In the genomic region with DNA sequence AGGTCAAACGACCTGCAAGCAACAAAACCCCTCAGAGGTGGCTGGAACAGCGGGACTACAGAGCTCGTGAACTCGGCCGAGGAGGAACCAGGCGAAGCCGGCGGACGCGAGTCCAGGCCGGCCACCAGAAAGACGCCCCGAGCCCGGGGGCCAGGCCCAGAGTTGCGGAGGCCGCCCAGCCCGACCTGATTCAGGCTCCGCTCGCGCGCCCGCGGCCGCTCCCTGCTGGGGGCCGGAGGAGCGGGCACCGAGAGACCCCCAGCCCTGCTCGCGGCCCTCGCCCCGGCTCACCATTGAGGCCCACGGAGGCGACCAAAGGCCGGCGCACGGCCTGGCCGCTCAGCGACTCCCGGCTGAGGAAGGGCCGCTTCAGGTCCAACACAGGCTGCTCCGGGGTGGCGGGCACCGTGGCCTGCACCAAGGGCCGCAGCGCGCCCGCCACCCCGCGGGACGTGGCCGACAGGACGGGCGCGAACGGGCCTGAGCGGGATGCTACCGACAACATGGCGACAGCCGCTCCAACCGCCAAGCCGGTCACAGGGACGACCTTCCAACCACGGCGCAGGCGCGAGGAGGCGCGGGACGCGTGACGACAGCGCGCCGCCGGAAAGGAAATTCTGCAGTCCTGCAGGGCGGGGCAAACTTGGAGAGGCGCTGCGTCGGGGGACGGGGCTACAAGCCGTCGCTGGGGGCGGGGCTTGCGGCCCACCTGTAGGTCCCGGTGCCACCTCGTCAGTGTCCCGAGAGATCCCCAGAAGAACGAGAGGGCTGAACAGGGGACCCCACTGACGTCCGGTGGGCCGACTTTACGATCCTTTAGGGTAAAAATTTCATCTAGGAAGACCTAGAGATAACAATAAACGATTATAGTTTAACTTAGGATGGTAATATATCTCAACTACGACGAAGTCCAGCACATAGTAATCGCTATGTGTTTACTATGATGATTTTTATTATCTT, we compare ENCODE assay signal across 1 cellular context.
TF ChIP-seq lines count a peak whose summit lies in the region.

A gene (minus strand): TSS at position 538 of the 960 bp plus-strand sequence. CDS start 33 bp downstream, at position 505.

TF ChIP-seq in HepG2, 621 proteins besides CTCF, POLR2A, EP300 and RAD21 (continued from another document and continues in another):
- 0 out of 2 replicates have a peak, but pooled peaks have one; percentile 36 for TF ChIP-seq ZNF446 (CRISPR knock-in tag; IDR thresholded peaks at IDR 0.05)
- TF ChIP-seq, protein P1, sequence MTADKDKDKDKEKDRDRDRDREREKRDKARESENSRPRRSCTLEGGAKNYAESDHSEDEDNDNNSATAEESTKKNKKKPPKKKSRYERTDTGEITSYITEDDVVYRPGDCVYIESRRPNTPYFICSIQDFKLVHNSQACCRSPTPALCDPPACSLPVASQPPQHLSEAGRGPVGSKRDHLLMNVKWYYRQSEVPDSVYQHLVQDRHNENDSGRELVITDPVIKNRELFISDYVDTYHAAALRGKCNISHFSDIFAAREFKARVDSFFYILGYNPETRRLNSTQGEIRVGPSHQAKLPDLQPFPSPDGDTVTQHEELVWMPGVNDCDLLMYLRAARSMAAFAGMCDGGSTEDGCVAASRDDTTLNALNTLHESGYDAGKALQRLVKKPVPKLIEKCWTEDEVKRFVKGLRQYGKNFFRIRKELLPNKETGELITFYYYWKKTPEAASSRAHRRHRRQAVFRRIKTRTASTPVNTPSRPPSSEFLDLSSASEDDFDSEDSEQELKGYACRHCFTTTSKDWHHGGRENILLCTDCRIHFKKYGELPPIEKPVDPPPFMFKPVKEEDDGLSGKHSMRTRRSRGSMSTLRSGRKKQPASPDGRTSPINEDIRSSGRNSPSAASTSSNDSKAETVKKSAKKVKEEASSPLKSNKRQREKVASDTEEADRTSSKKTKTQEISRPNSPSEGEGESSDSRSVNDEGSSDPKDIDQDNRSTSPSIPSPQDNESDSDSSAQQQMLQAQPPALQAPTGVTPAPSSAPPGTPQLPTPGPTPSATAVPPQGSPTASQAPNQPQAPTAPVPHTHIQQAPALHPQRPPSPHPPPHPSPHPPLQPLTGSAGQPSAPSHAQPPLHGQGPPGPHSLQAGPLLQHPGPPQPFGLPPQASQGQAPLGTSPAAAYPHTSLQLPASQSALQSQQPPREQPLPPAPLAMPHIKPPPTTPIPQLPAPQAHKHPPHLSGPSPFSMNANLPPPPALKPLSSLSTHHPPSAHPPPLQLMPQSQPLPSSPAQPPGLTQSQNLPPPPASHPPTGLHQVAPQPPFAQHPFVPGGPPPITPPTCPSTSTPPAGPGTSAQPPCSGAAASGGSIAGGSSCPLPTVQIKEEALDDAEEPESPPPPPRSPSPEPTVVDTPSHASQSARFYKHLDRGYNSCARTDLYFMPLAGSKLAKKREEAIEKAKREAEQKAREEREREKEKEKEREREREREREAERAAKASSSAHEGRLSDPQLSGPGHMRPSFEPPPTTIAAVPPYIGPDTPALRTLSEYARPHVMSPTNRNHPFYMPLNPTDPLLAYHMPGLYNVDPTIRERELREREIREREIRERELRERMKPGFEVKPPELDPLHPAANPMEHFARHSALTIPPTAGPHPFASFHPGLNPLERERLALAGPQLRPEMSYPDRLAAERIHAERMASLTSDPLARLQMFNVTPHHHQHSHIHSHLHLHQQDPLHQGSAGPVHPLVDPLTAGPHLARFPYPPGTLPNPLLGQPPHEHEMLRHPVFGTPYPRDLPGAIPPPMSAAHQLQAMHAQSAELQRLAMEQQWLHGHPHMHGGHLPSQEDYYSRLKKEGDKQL (CRISPR knock-in tag; IDR thresholded peaks at IDR 0.05; ENCODE audit: low read depth), result no peak
- TF ChIP-seq, protein P2, sequence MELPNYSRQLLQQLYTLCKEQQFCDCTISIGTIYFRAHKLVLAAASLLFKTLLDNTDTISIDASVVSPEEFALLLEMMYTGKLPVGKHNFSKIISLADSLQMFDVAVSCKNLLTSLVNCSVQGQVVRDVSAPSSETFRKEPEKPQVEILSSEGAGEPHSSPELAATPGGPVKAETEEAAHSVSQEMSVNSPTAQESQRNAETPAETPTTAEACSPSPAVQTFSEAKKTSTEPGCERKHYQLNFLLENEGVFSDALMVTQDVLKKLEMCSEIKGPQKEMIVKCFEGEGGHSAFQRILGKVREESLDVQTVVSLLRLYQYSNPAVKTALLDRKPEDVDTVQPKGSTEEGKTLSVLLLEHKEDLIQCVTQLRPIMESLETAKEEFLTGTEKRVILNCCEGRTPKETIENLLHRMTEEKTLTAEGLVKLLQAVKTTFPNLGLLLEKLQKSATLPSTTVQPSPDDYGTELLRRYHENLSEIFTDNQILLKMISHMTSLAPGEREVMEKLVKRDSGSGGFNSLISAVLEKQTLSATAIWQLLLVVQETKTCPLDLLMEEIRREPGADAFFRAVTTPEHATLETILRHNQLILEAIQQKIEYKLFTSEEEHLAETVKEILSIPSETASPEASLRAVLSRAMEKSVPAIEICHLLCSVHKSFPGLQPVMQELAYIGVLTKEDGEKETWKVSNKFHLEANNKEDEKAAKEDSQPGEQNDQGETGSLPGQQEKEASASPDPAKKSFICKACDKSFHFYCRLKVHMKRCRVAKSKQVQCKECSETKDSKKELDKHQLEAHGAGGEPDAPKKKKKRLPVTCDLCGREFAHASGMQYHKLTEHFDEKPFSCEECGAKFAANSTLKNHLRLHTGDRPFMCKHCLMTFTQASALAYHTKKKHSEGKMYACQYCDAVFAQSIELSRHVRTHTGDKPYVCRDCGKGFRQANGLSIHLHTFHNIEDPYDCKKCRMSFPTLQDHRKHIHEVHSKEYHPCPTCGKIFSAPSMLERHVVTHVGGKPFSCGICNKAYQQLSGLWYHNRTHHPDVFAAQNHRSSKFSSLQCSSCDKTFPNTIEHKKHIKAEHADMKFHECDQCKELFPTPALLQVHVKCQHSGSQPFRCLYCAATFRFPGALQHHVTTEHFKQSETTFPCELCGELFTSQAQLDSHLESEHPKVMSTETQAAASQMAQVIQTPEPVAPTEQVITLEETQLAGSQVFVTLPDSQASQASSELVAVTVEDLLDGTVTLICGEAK (IDR thresholded peaks at IDR 0.05), result no peak
- TF ChIP-seq, protein P2 (CRISPR knock-in tag; IDR thresholded peaks at IDR 0.05), result peak; percentile 71; the same call in 1 of the 2 replicates
- TF ChIP-seq, protein P3, sequence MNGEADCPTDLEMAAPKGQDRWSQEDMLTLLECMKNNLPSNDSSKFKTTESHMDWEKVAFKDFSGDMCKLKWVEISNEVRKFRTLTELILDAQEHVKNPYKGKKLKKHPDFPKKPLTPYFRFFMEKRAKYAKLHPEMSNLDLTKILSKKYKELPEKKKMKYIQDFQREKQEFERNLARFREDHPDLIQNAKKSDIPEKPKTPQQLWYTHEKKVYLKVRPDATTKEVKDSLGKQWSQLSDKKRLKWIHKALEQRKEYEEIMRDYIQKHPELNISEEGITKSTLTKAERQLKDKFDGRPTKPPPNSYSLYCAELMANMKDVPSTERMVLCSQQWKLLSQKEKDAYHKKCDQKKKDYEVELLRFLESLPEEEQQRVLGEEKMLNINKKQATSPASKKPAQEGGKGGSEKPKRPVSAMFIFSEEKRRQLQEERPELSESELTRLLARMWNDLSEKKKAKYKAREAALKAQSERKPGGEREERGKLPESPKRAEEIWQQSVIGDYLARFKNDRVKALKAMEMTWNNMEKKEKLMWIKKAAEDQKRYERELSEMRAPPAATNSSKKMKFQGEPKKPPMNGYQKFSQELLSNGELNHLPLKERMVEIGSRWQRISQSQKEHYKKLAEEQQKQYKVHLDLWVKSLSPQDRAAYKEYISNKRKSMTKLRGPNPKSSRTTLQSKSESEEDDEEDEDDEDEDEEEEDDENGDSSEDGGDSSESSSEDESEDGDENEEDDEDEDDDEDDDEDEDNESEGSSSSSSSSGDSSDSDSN (CRISPR knock-in tag; IDR thresholded peaks at IDR 0.05), result peak; percentile 86; the same call in 1 of the 2 replicates
- TF ChIP-seq XRCC5 (optimal IDR thresholded peaks at IDR 0.05; ENCODE audit: low read length), result peak; percentile 13
- TF ChIP-seq, protein P4, sequence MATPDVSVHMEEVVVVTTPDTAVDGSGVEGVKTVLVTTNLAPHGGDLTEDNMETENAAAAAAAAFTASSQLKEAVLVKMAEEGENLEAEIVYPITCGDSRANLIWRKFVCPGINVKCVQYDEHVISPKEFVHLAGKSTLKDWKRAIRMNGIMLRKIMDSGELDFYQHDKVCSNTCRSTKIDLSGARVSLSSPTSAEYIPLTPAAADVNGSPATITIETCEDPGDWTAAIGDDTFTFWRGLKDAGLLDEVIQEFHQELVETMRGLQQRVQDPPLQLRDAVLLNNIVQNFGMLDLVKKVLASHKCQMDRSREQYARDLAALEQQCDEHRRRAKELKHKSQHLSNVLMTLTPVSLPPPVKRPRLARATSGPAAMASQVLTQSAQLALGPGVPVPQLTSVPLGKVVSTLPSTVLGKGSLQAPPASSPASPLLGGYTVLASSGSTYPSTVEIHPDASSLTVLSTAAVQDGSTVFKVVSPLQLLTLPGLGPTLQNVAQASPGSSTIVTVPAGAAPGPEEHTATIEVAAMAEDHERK (CRISPR knock-in tag; IDR thresholded peaks at IDR 0.05; ENCODE audit: low read depth), result peak; percentile 77
- peak; percentile 25 for TF ChIP-seq TEAD3 (CRISPR knock-in tag; optimal IDR thresholded peaks at IDR 0.05; ENCODE audit: borderline replicate concordance)
- peak; percentile 95 for TF ChIP-seq ZFX (CRISPR knock-in tag; IDR thresholded peaks at IDR 0.05; ENCODE audit: low read depth)
- TF ChIP-seq, protein P5, sequence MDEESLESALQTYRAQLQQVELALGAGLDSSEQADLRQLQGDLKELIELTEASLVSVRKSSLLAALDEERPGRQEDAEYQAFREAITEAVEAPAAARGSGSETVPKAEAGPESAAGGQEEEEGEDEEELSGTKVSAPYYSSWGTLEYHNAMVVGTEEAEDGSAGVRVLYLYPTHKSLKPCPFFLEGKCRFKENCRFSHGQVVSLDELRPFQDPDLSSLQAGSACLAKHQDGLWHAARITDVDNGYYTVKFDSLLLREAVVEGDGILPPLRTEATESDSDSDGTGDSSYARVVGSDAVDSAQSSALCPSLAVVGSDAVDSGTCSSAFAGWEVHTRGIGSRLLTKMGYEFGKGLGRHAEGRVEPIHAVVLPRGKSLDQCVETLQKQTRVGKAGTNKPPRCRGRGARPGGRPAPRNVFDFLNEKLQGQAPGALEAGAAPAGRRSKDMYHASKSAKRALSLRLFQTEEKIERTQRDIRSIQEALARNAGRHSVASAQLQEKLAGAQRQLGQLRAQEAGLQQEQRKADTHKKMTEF (CRISPR knock-in tag; IDR thresholded peaks at IDR 0.05), result peak; percentile 54; the same call in 1 of the 2 replicates
- TF ChIP-seq, protein P6, sequence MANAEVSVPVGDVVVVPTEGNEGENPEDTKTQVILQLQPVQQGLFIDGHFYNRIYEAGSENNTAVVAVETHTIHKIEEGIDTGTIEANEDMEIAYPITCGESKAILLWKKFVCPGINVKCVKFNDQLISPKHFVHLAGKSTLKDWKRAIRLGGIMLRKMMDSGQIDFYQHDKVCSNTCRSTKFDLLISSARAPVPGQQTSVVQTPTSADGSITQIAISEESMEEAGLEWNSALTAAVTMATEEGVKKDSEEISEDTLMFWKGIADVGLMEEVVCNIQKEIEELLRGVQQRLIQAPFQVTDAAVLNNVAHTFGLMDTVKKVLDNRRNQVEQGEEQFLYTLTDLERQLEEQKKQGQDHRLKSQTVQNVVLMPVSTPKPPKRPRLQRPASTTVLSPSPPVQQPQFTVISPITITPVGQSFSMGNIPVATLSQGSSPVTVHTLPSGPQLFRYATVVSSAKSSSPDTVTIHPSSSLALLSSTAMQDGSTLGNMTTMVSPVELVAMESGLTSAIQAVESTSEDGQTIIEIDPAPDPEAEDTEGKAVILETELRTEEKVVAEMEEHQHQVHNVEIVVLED (CRISPR knock-in tag; IDR thresholded peaks at IDR 0.05; ENCODE audit: borderline replicate concordance), result peak; percentile 96
- peak; percentile 6; the same call in 1 of the 2 replicates for TF ChIP-seq HES4 (CRISPR knock-in tag; IDR thresholded peaks at IDR 0.05; ENCODE audit: borderline replicate concordance)
- TF ChIP-seq ZNF501 (CRISPR knock-in tag; IDR thresholded peaks at IDR 0.05), result peak; percentile 67
- TF ChIP-seq, protein P7, sequence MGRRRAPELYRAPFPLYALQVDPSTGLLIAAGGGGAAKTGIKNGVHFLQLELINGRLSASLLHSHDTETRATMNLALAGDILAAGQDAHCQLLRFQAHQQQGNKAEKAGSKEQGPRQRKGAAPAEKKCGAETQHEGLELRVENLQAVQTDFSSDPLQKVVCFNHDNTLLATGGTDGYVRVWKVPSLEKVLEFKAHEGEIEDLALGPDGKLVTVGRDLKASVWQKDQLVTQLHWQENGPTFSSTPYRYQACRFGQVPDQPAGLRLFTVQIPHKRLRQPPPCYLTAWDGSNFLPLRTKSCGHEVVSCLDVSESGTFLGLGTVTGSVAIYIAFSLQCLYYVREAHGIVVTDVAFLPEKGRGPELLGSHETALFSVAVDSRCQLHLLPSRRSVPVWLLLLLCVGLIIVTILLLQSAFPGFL (CRISPR knock-in tag; IDR thresholded peaks at IDR 0.05), result no peak
- peak; percentile 80; the same call in 1 of the 2 replicates for TF ChIP-seq YEATS2 (CRISPR knock-in tag; IDR thresholded peaks at IDR 0.05; ENCODE audit: borderline replicate concordance)
- TF ChIP-seq MBD4 (IDR thresholded peaks at IDR 0.05; ENCODE audit: borderline replicate concordance, low read length), result no peak
- TF ChIP-seq ESRRA (CRISPR knock-in tag; IDR thresholded peaks at IDR 0.05; ENCODE audit: low read depth), result peak; percentile 76
- TF ChIP-seq ZBTB21 (CRISPR knock-in tag; IDR thresholded peaks at IDR 0.05), result peak; percentile 64; the same call in 1 of the 2 replicates
- no peak for TF ChIP-seq IRX3 (CRISPR knock-in tag; IDR thresholded peaks at IDR 0.05; ENCODE audit: borderline replicate concordance, low read depth)
- TF ChIP-seq ZFP36L1 (CRISPR knock-in tag; IDR thresholded peaks at IDR 0.05), result peak; percentile 39; the same call in 1 of the 2 replicates
- no peak for TF ChIP-seq ZFP37 (CRISPR knock-in tag; IDR thresholded peaks at IDR 0.05; ENCODE audit: borderline replicate concordance)
- no peak for TF ChIP-seq KLF6 (CRISPR knock-in tag; IDR thresholded peaks at IDR 0.05)
- peak; percentile 66 for TF ChIP-seq NR2C2 (CRISPR knock-in tag; IDR thresholded peaks at IDR 0.05; ENCODE audit: borderline replicate concordance)
